26 cellular contexts compared by ENCODE assay signal in the genomic region with DNA sequence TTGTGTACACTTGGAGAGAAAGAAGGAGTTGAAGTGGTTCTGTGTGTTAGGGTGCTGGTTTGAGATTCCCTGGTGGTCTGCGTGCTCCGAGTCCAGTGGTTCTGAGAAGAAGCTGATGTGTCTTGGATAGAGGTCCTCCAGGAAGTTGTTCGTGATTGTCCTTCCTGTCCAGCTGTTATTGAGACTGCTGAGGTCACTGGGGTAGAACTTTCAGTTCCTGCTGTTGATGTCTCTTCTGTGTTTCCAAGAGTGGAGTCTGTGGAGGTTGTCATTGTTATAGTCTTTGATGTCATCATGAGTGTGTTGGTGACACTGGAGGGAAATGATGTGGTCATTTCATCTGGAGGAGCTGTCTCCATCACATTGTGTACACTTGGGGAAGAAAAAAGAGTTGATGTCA. TPM values are rescaled to one million over a fixed set of nuclear protein-coding genes. Genes with fewer than 3 reads are reported as not detected.
DNase-seq lines count a peak whose midpoint lies in the region; TF ChIP-seq lines count a peak whose summit lies in the region.
"Had no signal": no experiment of that assay in that cellular context is flagged by ENCODE, and none has a peak within 500 bp of the region (broad histone marks: within the 10 kb centered on the region; RNA-seq: fewer than 3 reads in every experiment).

No MANE protein-coding gene starts in this region.

- 0 out of 2 replicates have a peak overlapping the region, but pooled peaks have one; percentile 1 for H3K4me2 ChIP-seq in MM.1S (ENCODE audit: low read depth, low read length)
- H3K4me2 ChIP-seq: KMS-11 had no signal

- H3K79me2 ChIP-seq in MM.1S (ENCODE audit: low read length), result no peaks in the 10 kb centered on the region

- H3K27ac ChIP-seq in CD4-positive, alpha-beta memory T cell (ENCODE audit: low read depth, low read length), result no peak overlapping the region
- no peak overlapping the region for H3K27ac ChIP-seq in MM.1S (ENCODE audit: low read length)
- H3K27ac ChIP-seq in sigmoid colon, result no peak overlapping the region
- H3K27ac ChIP-seq in brain microvascular endothelial cell, result no peak overlapping the region
- H3K27ac ChIP-seq: breast epithelium, KMS-11, left lung, upper lobe of left lung had no signal

- H3K9me3 ChIP-seq in CD4-positive, alpha-beta memory T cell (ENCODE audit: control insufficient read depth in 1 of 2, low read length in 2 of 2), result peaks cover 0 to 8% of the 10 kb centered on the region in 2 donors
- H3K9me3 ChIP-seq in MM.1S (replicated peaks; ENCODE audit: insufficient read depth, low read length) (no peaks in the 10 kb centered on the region), sigmoid colon (no peaks in the 10 kb centered on the region)
- H3K9me3 ChIP-seq: left lung, upper lobe of left lung had no signal

- no peaks in the 10 kb centered on the region for H3F3A ChIP-seq in MM.1S (ENCODE audit: insufficient read depth, low read length)

- peaks cover 0 to 3% of the 10 kb centered on the region in 2 donors for H3K27me3 Mint-ChIP-seq in CD4-positive, alpha-beta memory T cell

- CTCF ChIA-PET in CD4-positive, alpha-beta memory T cell (lab: Charles Lee; ENCODE audit: partially characterized antibody), result no interaction called here

- intact Hi-C loops in CD4-positive, alpha-beta memory T cell (cut with micrococcal nuclease), result no loop called here
- intact Hi-C loops in sigmoid colon (cut with DNase I), result no loop called here

- TF ChIP-seq CTCF in MM.1S (IDR thresholded peaks at IDR 0.05; ENCODE audit: low read length) (no peak), sigmoid colon (IDR thresholded peaks at IDR 0.05) (no peak), brain microvascular endothelial cell (IDR thresholded peaks at IDR 0.05; ENCODE audit: low read depth, low read length, missing control alignments) (no peak)

- no peaks in the 10 kb centered on the region for H3K36me3 ChIP-seq in CD4-positive, alpha-beta memory T cell (ENCODE audit: insufficient read depth, low read length)
- H3K36me3 ChIP-seq in MM.1S (replicated peaks; ENCODE audit: insufficient read depth, low read length) (no peaks in the 10 kb centered on the region), sigmoid colon (no peaks in the 10 kb centered on the region), brain microvascular endothelial cell (replicated peaks) (no peaks in the 10 kb centered on the region)
- H3K36me3 ChIP-seq: breast epithelium, left lung, upper lobe of left lung had no signal

- H3K27ac Mint-ChIP-seq in CD4-positive, alpha-beta memory T cell, result peak overlapping the region in 4 of 7 donors; percentile 52 to 81 (median 70)
- H3K27ac Mint-ChIP-seq: activated CD4-positive, alpha-beta memory T cell treated with anti-CD3 and anti-CD28 coated beads for 36 hours; activated T-helper 1 cell treated with anti-CD3 and anti-CD28 coated beads, Interleukin-12 subunit alpha, Interleukin-12 subunit beta, Interleukin-2, Interleukin-4 antibody, amounts not matched to agents 30 ng/mL and 10 ng/mL and 1 ng/mL, durations not matched to agents 14 hours and 24 hours and 36 hours; T-helper 17 cell had no signal

- no peak overlapping the region for H3K9ac ChIP-seq in MM.1S (ENCODE audit: low read length)
- H3K9ac ChIP-seq: KMS-11 had no signal

- H3K4me1 ChIP-seq in CD4-positive, alpha-beta memory T cell (ENCODE audit: insufficient read depth, low read length), result peaks cover 22% of the 10 kb centered on the region
- H3K4me1 ChIP-seq in MM.1S (ENCODE audit: low read length) (peaks cover 8% of the 10 kb centered on the region; the same call in 1 of the 2 replicates), sigmoid colon (no peaks in the 10 kb centered on the region)
- H3K4me1 ChIP-seq: breast epithelium, left lung, upper lobe of left lung had no signal

- in situ Hi-C loops in brain microvascular endothelial cell (cut with HindIII; ENCODE audit: low pct_ligation_motif_present, low sequenced_read_pairs), result no loop called here

- no peak for TF ChIP-seq EP300 in sigmoid colon (IDR thresholded peaks at IDR 0.05)

- H4K20me1 ChIP-seq in MM.1S (ENCODE audit: insufficient read depth, low read length), result no peaks in the 10 kb centered on the region

- H3K4me1 Mint-ChIP-seq in CD4-positive, alpha-beta memory T cell, result peaks cover 26 to 42% (median 35%) of the 10 kb centered on the region in 4 donors

- peaks cover 4 to 5% of the 10 kb centered on the region in 2 donors for H3K36me3 Mint-ChIP-seq in CD4-positive, alpha-beta memory T cell
- H3K36me3 Mint-ChIP-seq: CD14-positive monocyte had no signal

- H3K4me3 ChIP-seq in CD4-positive, alpha-beta memory T cell (ENCODE audit: low read length in 2 of 2), result no peak overlapping the region
- H3K4me3 ChIP-seq in MM.1S (ENCODE audit: low read length), result no peak overlapping the region
- H3K4me3 ChIP-seq in sigmoid colon, result no peak overlapping the region
- no peak overlapping the region for H3K4me3 ChIP-seq in brain microvascular endothelial cell (ENCODE audit: low read depth, low read length)
- H3K4me3 ChIP-seq: breast epithelium, left lung, upper lobe of left lung had no signal

- peak overlapping the region; percentile 20; the same call in 1 of the 2 replicates for H2AFZ ChIP-seq in MM.1S (ENCODE audit: low read length)

- H3K27me3 ChIP-seq in CD4-positive, alpha-beta memory T cell (ENCODE audit: insufficient read depth, low read length), result no peaks in the 10 kb centered on the region
- H3K27me3 ChIP-seq in MM.1S (replicated peaks; ENCODE audit: insufficient read depth, low read length) (0 out of 2 replicates have a peak, but pooled peaks cover 4% of the 10 kb centered on the region), sigmoid colon (no peaks in the 10 kb centered on the region), brain microvascular endothelial cell (replicated peaks) (peaks cover 3% of the 10 kb centered on the region)
- H3K27me3 ChIP-seq: breast epithelium, upper lobe of left lung had no signal

- no peaks in the 10 kb centered on the region for H3K9me2 ChIP-seq in MM.1S (replicated peaks; ENCODE audit: insufficient read depth, low read length)

- TF ChIP-seq POLR2A in sigmoid colon (IDR thresholded peaks at IDR 0.05), result no peak

- WGBS in sigmoid colon, 2 donors, result 65 to 93% methylated on average over 3 of the region's 3 CpGs

- POLR2A ChIA-PET in CD4-positive, alpha-beta memory T cell (lab: Charles Lee; ENCODE audit: partially characterized antibody), result no interaction called here

- peaks cover 0 to 23% (median 16%) of the 10 kb centered on the region in 8 donors for H3K9me3 Mint-ChIP-seq in CD4-positive, alpha-beta memory T cell

- peak overlapping the region in 2 of 8 donors; percentile 2 to 17 for H3K4me3 Mint-ChIP-seq in CD4-positive, alpha-beta memory T cell
- H3K4me3 Mint-ChIP-seq: activated CD4-positive, alpha-beta memory T cell treated with anti-CD3 and anti-CD28 coated beads for 36 hours; activated T-helper 1 cell treated with anti-CD3 and anti-CD28 coated beads, Interleukin-12 subunit alpha, Interleukin-12 subunit beta, Interleukin-2, Interleukin-4 antibody, amounts not matched to agents 30 ng/mL and 10 ng/mL and 1 ng/mL, durations not matched to agents 14 hours and 24 hours and 36 hours; T-helper 17 cell had no signal

- no peak for DNase-seq in CD4-positive, alpha-beta memory T cell
- DNase-seq in MM.1S, result peak; percentile 27
- DNase-seq in medulla oblongata (ENCODE audit: extremely low spot score), result peak; percentile 17
- peak; percentile 20 for DNase-seq in sigmoid colon
- DNase-seq in GDM1 (lab: John Stamatoyannopoulos, UW), result no peak
- no peak for DNase-seq in NCI-H526 (lab: John Stamatoyannopoulos, UW)
- DNase-seq in brain microvascular endothelial cell, result no peak
- DNase-seq: activated CD4-positive, alpha-beta memory T cell treated with anti-CD3 and anti-CD28 coated beads for 36 hours; activated CD8-positive, alpha-beta memory T cell treated with anti-CD3 and anti-CD28 coated beads, Interleukin-2, amount 50 U/mL, for 48 hours; amygdala; DND-41; left lung; NCI-H1417 treated with DMSO at 0.1 percent for 48 hours; NCI-H2081 treated with DMSO at 0.1 percent for 48 hours; NCI-H2227 treated with DMSO at 0.1 percent for 48 hours; NCI-H526 treated with DMSO at 0.1 percent for 48 hours; Right ventricle myocardium superior; stimulated activated naive CD4-positive, alpha-beta T cell; T-helper 17 cell had no signal

RNA-seq across cellular contexts. Expression of a gene that starts 20.8 kb away (rescaled TPM):
- not detected for total RNA-seq in CD4-positive, alpha-beta memory T cell
- not detected for polyA plus RNA-seq in CD4-positive, alpha-beta memory T cell
- total RNA-seq in sigmoid colon, result 1 to 10 TPM in 1 of 4 donors, under 1 TPM in 2, not detected in 1; under 0.01 to 6.4 (median 0.36) TPM
- polyA plus RNA-seq in sigmoid colon, result 100 to 1,000 TPM in 1 of 3 donors, 1 to 10 TPM in 2; 8.4 to 195 (median 8.8) TPM
- total RNA-seq: H4, osteoblast, Right ventricle myocardium superior, T-helper 17 cell had no signal
- polyA plus RNA-seq: CD14-positive monocyte had no signal

Comparison
In these comparisons a context has a peak if more than half of its experiments do, and no peak if none do; other contexts are left out.
1. DNase-seq: peak in MM.1S (single experiment), medulla oblongata (single experiment) and sigmoid colon (single experiment); none in CD4-positive, alpha-beta memory T cell (0 of 5), GDM1 (single experiment), NCI-H526 (0 of 2) and brain microvascular endothelial cell (single experiment).